Comparison of ENCODE assay signal across 8 cellular contexts in the genomic region with DNA sequence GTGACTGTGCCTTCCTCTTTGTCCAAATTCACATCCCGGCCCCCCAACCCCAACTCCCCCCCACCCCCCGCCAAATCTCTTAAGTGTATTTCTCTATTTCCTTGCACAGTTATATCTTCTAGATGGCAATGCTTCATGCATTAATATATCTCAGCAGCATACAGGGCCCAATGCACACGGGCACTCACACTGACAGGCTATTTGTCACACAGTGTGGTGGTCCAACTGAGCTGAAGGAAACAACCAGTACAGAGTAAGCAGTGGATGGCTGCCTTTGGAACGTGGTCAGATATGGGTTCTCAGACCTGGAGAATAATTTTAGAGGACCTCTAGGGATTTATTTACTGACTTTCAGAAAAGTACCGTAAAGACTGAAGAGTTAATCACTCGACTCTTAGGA. TPM values are rescaled to one million over a fixed set of nuclear protein-coding genes. Genes with fewer than 3 reads are reported as not detected.
A peak's percentile ranks its signal among the peaks of the same experiment; 100 is the strongest.
DNase-seq lines count a peak whose midpoint lies in the region; ATAC-seq and TF ChIP-seq lines count a peak whose summit lies in the region.

No MANE protein-coding gene starts in this region.

- H3K36me3 Mint-ChIP-seq in T-helper 2 cell treated with Interferon-gamma antibody and Interleukin-4, amounts not matched to agents 5 μg/mL and 100 μg/mL, for 36 hours (ENCODE audit: low read depth), result peaks cover 21% of the 10 kb centered on the region
- H3K36me3 Mint-ChIP-seq in stimulated activated naive B cell treated with anti-CD40 and anti-IgM and Interleukin-4, amounts not matched to agents 10 μg/mL and 1 μg/mL and 100 μg/mL, for 72 hours, result peaks cover 9 to 12% of the 10 kb centered on the region in 2 donors

- H3K4me1 Mint-ChIP-seq in T-helper 2 cell treated with Interferon-gamma antibody and Interleukin-4, amounts not matched to agents 5 μg/mL and 100 μg/mL, for 36 hours (ENCODE audit: low read depth), result peaks cover 26% of the 10 kb centered on the region
- H3K4me1 Mint-ChIP-seq in stimulated activated naive B cell treated with anti-CD40 and anti-IgM and Interleukin-4, amounts not matched to agents 10 μg/mL and 1 μg/mL and 100 μg/mL, for 72 hours, result peaks cover 4 to 5% of the 10 kb centered on the region in 2 donors

- TF ChIP-seq CTCF in HCT116 (IDR thresholded peaks at IDR 0.05 in 2 of 3, conservative IDR thresholded peaks at IDR 0.05 in 1 of 3; ENCODE audit: borderline replicate concordance in 1 of 3, insufficient read depth in 1 of 3, low read depth in 2 of 3, low read length in 2 of 3), result no peak

- peaks cover 0 to 25% of the 10 kb centered on the region in 2 experiments; a peak in 2 of 4 replicates for H3K4me1 ChIP-seq in HCT116 (ENCODE audit: control insufficient read depth in 1 of 2, insufficient read depth in 2 of 2, low read length in 2 of 2)

- H3K79me2 ChIP-seq in HCT116 (ENCODE audit: insufficient read depth, low read length), result peaks cover 23% of the 10 kb centered on the region

- peaks cover 4% of the 10 kb centered on the region for H3K9me3 Mint-ChIP-seq in T-helper 2 cell treated with Interferon-gamma antibody and Interleukin-4, amounts not matched to agents 5 μg/mL and 100 μg/mL, for 36 hours
- H3K9me3 Mint-ChIP-seq in stimulated activated naive B cell treated with anti-CD40 and anti-IgM and Interleukin-4, amounts not matched to agents 10 μg/mL and 1 μg/mL and 100 μg/mL, for 72 hours, result no peaks in the 10 kb centered on the region

- H3K9me3 ChIP-seq in HCT116 (ENCODE audit: control insufficient read depth in 1 of 2, insufficient read depth in 1 of 2, low read depth in 1 of 2, low read length in 2 of 2), result no peaks in the 10 kb centered on the region

- TF ChIP-seq POLR2A in HCT116 (IDR thresholded peaks at IDR 0.05; ENCODE audit: borderline replicate concordance, extremely low read depth, insufficient read depth, insufficient read length), result no peak

- no peak overlapping the region for H3K27ac ChIP-seq in HCT116 (ENCODE audit: low read depth, low read length)

- CTCF ChIA-PET in HCT116 (lab: Charles Lee), result no interaction called here

- RAD21 ChIA-PET in HCT116 (lab: Charles Lee; ENCODE audit: low non-redundant PET in 1 of 2, low total read pairs in 2 of 2, uncharacterized antibody in 2 of 2, unreplicated experiment in 2 of 2), result no interaction called here

- no peaks in the 10 kb centered on the region for H3K27me3 ChIP-seq in HCT116 (ENCODE audit: insufficient read depth, low read length)

- POLR2A ChIA-PET in HCT116 (lab: Charles Lee), result no interaction called here

- no peak for TF ChIP-seq RAD21 in HCT116 (IDR thresholded peaks at IDR 0.05; ENCODE audit: low read depth)

- peak overlapping the region; percentile 76 for H3K9ac ChIP-seq in HCT116 (ENCODE audit: low read length)

- peak overlapping the region; percentile 89 to 94 for H3K4me3 ChIP-seq in HCT116 (replicated peaks in 1 of 2; ENCODE audit: low read depth in 1 of 2, low read length in 2 of 2)

- no peaks in the 10 kb centered on the region for H4K20me1 ChIP-seq in HCT116 (ENCODE audit: insufficient read depth)

- H2AFZ ChIP-seq in HCT116 (ENCODE audit: low read depth, low read length, poor library complexity, severe bottlenecking), result no peak overlapping the region

- peak overlapping the region; percentile 77 for H3K27ac Mint-ChIP-seq in T-helper 2 cell treated with Interferon-gamma antibody and Interleukin-4, amounts not matched to agents 5 μg/mL and 100 μg/mL, for 36 hours
- peak overlapping the region; percentile 85 for H3K27ac Mint-ChIP-seq in stimulated activated naive B cell treated with anti-CD40 and anti-IgM and Interleukin-4, amounts not matched to agents 10 μg/mL and 1 μg/mL and 100 μg/mL, for 72 hours

- H3K36me3 ChIP-seq in HCT116 (ENCODE audit: control insufficient read depth in 1 of 2, insufficient read depth in 2 of 2, low read length in 2 of 2), result no peaks in the 10 kb centered on the region

- H3K4me3 Mint-ChIP-seq in T-helper 2 cell treated with Interferon-gamma antibody and Interleukin-4, amounts not matched to agents 5 μg/mL and 100 μg/mL, for 36 hours, result no peak overlapping the region
- H3K4me3 Mint-ChIP-seq in stimulated activated naive B cell treated with anti-CD40 and anti-IgM and Interleukin-4, amounts not matched to agents 10 μg/mL and 1 μg/mL and 100 μg/mL, for 72 hours, result no peak overlapping the region

- no peaks in the 10 kb centered on the region for H3K9me2 ChIP-seq in HCT116 (ENCODE audit: insufficient read depth)

- no peak for DNase-seq in HCT116 (ENCODE audit: low read depth, low spot score)
- peak; percentile 5 for DNase-seq in T-helper 2 cell treated with Interferon-gamma antibody and Interleukin-4, amounts not matched to agents 5 μg/mL and 100 μg/mL, for 36 hours (ENCODE audit: low spot score)
- DNase-seq in left ventricle myocardium superior, result no peak
- DNase-seq in stimulated activated naive B cell treated with anti-CD40 and anti-IgM and Interleukin-4, amounts not matched to agents 10 μg/mL and 1 μg/mL and 100 μg/mL, for 72 hours, result no peak
- DNase-seq in HUDEP-2 (lab: John Stamatoyannopoulos, UW; ENCODE audit: unreplicated experiment in 76 of 76), result no peak
- no peak for DNase-seq in RPMI8226

- peak overlapping the region; percentile 93 for H3K4me2 ChIP-seq in HCT116 (ENCODE audit: low read length)

- intact Hi-C loops in HCT116 (cut with micrococcal nuclease), result loop anchor here (5.0 kb wide), 1 partner anchor 302 kb away; no protein-coding TSS in a partner anchor
- intact Hi-C loops in left ventricle myocardium superior (cut with micrococcal nuclease), result no loop called here

- ATAC-seq in HCT116 (peak; percentile 16; the same call in 1 of the 2 replicates), left ventricle myocardium superior (peak; percentile 11), GM18870 (IDR thresholded peaks at IDR 0.05; ENCODE audit: unreplicated experiment) (no peak), HG02852 (IDR thresholded peaks at IDR 0.05; ENCODE audit: unreplicated experiment) (no peak)
- ATAC-seq in stimulated activated naive B cell treated with anti-CD40 and anti-IgM and Interleukin-4, amounts not matched to agents 10 μg/mL and 1 μg/mL and 100 μg/mL, for 72 hours (replicated peaks), result peak; percentile 23 to 25

- no peaks in the 10 kb centered on the region for H3K27me3 Mint-ChIP-seq in T-helper 2 cell treated with Interferon-gamma antibody and Interleukin-4, amounts not matched to agents 5 μg/mL and 100 μg/mL, for 36 hours (ENCODE audit: low read depth)
- H3K27me3 Mint-ChIP-seq in stimulated activated naive B cell treated with anti-CD40 and anti-IgM and Interleukin-4, amounts not matched to agents 10 μg/mL and 1 μg/mL and 100 μg/mL, for 72 hours, result peaks cover 5 to 10% of the 10 kb centered on the region in 2 donors

- no TSS peak for BruUV-seq in HCT116 (replicated peaks; lab: Mats Ljungman, UMichigan)

TF ChIP-seq in HCT116, 20 proteins besides CTCF, POLR2A, EP300 and RAD21:
- TF ChIP-seq CBX3 (IDR thresholded peaks at IDR 0.05; ENCODE audit: low read depth) (no peak), CEBPB (IDR thresholded peaks at IDR 0.05; ENCODE audit: low read depth) (no peak), FOSL1 (IDR thresholded peaks at IDR 0.05; ENCODE audit: low read depth) (no peak), ELF1 (IDR thresholded peaks at IDR 0.05; ENCODE audit: borderline replicate concordance, low read depth) (no peak), POLR2AphosphoS5 (IDR thresholded peaks at IDR 0.05; ENCODE audit: low read depth, low read length) (no peak), SIN3A (IDR thresholded peaks at IDR 0.05; ENCODE audit: low read depth) (no peak), EZH2 (IDR thresholded peaks at IDR 0.05) (no peak)
- TF ChIP-seq, protein P1, sequence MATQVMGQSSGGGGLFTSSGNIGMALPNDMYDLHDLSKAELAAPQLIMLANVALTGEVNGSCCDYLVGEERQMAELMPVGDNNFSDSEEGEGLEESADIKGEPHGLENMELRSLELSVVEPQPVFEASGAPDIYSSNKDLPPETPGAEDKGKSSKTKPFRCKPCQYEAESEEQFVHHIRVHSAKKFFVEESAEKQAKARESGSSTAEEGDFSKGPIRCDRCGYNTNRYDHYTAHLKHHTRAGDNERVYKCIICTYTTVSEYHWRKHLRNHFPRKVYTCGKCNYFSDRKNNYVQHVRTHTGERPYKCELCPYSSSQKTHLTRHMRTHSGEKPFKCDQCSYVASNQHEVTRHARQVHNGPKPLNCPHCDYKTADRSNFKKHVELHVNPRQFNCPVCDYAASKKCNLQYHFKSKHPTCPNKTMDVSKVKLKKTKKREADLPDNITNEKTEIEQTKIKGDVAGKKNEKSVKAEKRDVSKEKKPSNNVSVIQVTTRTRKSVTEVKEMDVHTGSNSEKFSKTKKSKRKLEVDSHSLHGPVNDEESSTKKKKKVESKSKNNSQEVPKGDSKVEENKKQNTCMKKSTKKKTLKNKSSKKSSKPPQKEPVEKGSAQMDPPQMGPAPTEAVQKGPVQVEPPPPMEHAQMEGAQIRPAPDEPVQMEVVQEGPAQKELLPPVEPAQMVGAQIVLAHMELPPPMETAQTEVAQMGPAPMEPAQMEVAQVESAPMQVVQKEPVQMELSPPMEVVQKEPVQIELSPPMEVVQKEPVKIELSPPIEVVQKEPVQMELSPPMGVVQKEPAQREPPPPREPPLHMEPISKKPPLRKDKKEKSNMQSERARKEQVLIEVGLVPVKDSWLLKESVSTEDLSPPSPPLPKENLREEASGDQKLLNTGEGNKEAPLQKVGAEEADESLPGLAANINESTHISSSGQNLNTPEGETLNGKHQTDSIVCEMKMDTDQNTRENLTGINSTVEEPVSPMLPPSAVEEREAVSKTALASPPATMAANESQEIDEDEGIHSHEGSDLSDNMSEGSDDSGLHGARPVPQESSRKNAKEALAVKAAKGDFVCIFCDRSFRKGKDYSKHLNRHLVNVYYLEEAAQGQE (IDR thresholded peaks at IDR 0.05; ENCODE audit: low read depth), result no peak
TF ChIP-seq in HCT116: peak in this region for 0.

RNA-seq across cellular contexts. Expression of gene EXOC1, which starts 0.7 kb away (rescaled TPM):
- 17.6 TPM for total RNA-seq in HCT116 (2021; ENCODE audit: unreplicated experiment)
- 7.4 and 8.9 TPM in 2 replicates for polyA plus RNA-seq in HCT116 (2012)
- 18.7 TPM for total RNA-seq in left ventricle myocardium superior

RNA-seq across cellular contexts. Expression of gene EXOC1L, which starts 34.5 kb away (rescaled TPM):
- total RNA-seq in HCT116 (2021; ENCODE audit: unreplicated experiment) (not detected), left ventricle myocardium superior (not detected)
- not detected in 2 replicates for polyA plus RNA-seq in HCT116 (2012)

Comparison
In these comparisons a context has a peak if more than half of its experiments do, and no peak if none do; other contexts are left out.
1. ATAC-seq: peak in HCT116 (single experiment), left ventricle myocardium superior (single experiment) and stimulated activated naive B cell treated with anti-CD40 and anti-IgM and Interleukin-4, amounts not matched to agents 10 μg/mL and 1 μg/mL and 100 μg/mL, for 72 hours (2 of 2); none in GM18870 (single experiment) and HG02852 (single experiment).